1 cellular context compared by ENCODE assay signal in genomic region chr19:29944415-29945012, GRCh38.
TF ChIP-seq lines count a peak whose summit lies in the region.

No MANE protein-coding gene starts in this region.

TF ChIP-seq in IMR-90, 13 proteins besides CTCF, POLR2A, EP300 and RAD21:
- TF ChIP-seq SMC3 (IDR thresholded peaks at IDR 0.05; ENCODE audit: low read depth, low read length) (no peak), CHD1 (IDR thresholded peaks at IDR 0.05; ENCODE audit: low read depth, low read length) (no peak), MAFK (IDR thresholded peaks at IDR 0.05; ENCODE audit: low read depth, low read length) (no peak), RCOR1 (IDR thresholded peaks at IDR 0.05; ENCODE audit: insufficient replicate concordance, low read length) (no peak), MXI1 (IDR thresholded peaks at IDR 0.05; ENCODE audit: borderline replicate concordance, low read depth, low read length) (no peak), NFE2L2 (IDR thresholded peaks at IDR 0.05; ENCODE audit: low read depth, low read length) (no peak), FOS (IDR thresholded peaks at IDR 0.05; ENCODE audit: low read depth, low read length) (no peak), BHLHE40 (IDR thresholded peaks at IDR 0.05; ENCODE audit: low read depth, low read length) (no peak), RFX5 (IDR thresholded peaks at IDR 0.05; ENCODE audit: low read depth, low read length) (no peak), CEBPB (IDR thresholded peaks at IDR 0.05; ENCODE audit: low read depth, low read length) (no peak), MAZ (IDR thresholded peaks at IDR 0.05; ENCODE audit: borderline replicate concordance, low read depth, low read length) (no peak)
- TF ChIP-seq, protein P1, sequence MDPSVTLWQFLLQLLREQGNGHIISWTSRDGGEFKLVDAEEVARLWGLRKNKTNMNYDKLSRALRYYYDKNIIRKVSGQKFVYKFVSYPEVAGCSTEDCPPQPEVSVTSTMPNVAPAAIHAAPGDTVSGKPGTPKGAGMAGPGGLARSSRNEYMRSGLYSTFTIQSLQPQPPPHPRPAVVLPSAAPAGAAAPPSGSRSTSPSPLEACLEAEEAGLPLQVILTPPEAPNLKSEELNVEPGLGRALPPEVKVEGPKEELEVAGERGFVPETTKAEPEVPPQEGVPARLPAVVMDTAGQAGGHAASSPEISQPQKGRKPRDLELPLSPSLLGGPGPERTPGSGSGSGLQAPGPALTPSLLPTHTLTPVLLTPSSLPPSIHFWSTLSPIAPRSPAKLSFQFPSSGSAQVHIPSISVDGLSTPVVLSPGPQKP (IDR thresholded peaks at IDR 0.05; ENCODE audit: borderline replicate concordance, low read depth, low read length), result no peak
- TF ChIP-seq, protein P2, sequence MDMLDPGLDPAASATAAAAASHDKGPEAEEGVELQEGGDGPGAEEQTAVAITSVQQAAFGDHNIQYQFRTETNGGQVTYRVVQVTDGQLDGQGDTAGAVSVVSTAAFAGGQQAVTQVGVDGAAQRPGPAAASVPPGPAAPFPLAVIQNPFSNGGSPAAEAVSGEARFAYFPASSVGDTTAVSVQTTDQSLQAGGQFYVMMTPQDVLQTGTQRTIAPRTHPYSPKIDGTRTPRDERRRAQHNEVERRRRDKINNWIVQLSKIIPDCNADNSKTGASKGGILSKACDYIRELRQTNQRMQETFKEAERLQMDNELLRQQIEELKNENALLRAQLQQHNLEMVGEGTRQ (IDR thresholded peaks at IDR 0.05; ENCODE audit: low read depth, low read length), result no peak
